8 cellular contexts compared by ENCODE assay signal in genomic region chr1:52726265-52727113, GRCh38. TPM values are rescaled to one million over a fixed set of nuclear protein-coding genes. Genes with fewer than 3 reads are reported as not detected.
DNase-seq lines count a peak whose midpoint lies in the region; ATAC-seq, FAIRE-seq and TF ChIP-seq lines count a peak whose summit lies in the region.

ZYG11B (plus strand) TSS chr1:52726453; CDS start chr1:52726654, 201 bp downstream.

- peaks cover 3% of the 10 kb centered on the region for H3K36me3 Mint-ChIP-seq in type B pancreatic cell

- intact Hi-C loops in cardiac septum (cut with DNase I) (loop anchor here (2.0 kb wide), 2 partner anchors 24 to 200 kb away; partner anchors contain the start of gene SCP2), posterior cingulate gyrus (cut with DNase I) (loop anchor here (2.0 kb wide), 1 partner anchor 28 kb away; the partner anchor contains the start of gene COA7)

- H3K9me3 Mint-ChIP-seq in type B pancreatic cell, result no peaks in the 10 kb centered on the region

- H3K9ac ChIP-seq in adipocyte (ENCODE audit: low read length), result peak within 1 kb of the TSS; percentile 93

- H3K4me3 ChIP-seq in adipocyte (ENCODE audit: low read length), result peak within 1 kb of the TSS; percentile 98

- H3K27me3 Mint-ChIP-seq in type B pancreatic cell, result no peaks in the 10 kb centered on the region

- peak; percentile 92 for FAIRE-seq in GM12892 (lab: Jason Lieb, UNC)

- no peaks in the 10 kb centered on the region for H3K9me3 ChIP-seq in adipocyte (ENCODE audit: control insufficient read depth, low read length)

- peak within 1 kb of the TSS; percentile 95 for H3K4me3 Mint-ChIP-seq in type B pancreatic cell

- H3K4me1 Mint-ChIP-seq in type B pancreatic cell (ENCODE audit: unreplicated experiment), result peaks cover 23% of the 10 kb centered on the region

- peak; percentile 91 for ATAC-seq in HG02840 (IDR thresholded peaks at IDR 0.05; ENCODE audit: low FRiP score, unreplicated experiment)

- no peaks in the 10 kb centered on the region for H3K27me3 ChIP-seq in adipocyte (replicated peaks; ENCODE audit: control insufficient read depth, insufficient read depth, low read length)

- peak; percentile 92 for DNase-seq in GM12892 (ENCODE audit: insufficient read length)
- DNase-seq in NCI-H1436 treated with DMSO at 0.1 percent for 48 hours (lab: John Stamatoyannopoulos, UW), result peak; percentile 5
- peak; percentile 86 for DNase-seq in T follicular helper cell (ENCODE audit: low read depth)
- peak; percentile 96 for DNase-seq in adipocyte (ENCODE audit: low read depth)
- DNase-seq in cardiac septum (ENCODE audit: low spot score), result peak; percentile 97
- peak; percentile 80 to 98 (median 88) for DNase-seq in posterior cingulate gyrus
- DNase-seq in type B pancreatic cell (ENCODE audit: extremely low spot score, unreplicated experiment), result peak; percentile 94

- TF ChIP-seq CTCF in type B pancreatic cell (conservative IDR thresholded peaks at IDR 0.05), result no peak

- peak; percentile 33; the same call in 1 of the 2 replicates for TF ChIP-seq POLR2A in GM12892 (IDR thresholded peaks at IDR 0.05; ENCODE audit: low read depth, low read length)

- H3K36me3 ChIP-seq in adipocyte (ENCODE audit: control insufficient read depth, insufficient read depth, low read length, severe bottlenecking), result no peaks in the 10 kb centered on the region

- H3K27ac Mint-ChIP-seq in type B pancreatic cell, result peak within 1 kb of the TSS; percentile 73

- H3K4me1 ChIP-seq in adipocyte (ENCODE audit: control insufficient read depth, insufficient read depth, low read length), result peaks cover 21% of the 10 kb centered on the region

RNA-seq across cellular contexts. Expression of gene ZYG11B, which starts in this region (rescaled TPM):
- polyA plus RNA-seq in GM12892 (2012; ENCODE audit: missing spikeins), result 6.0 TPM
- total RNA-seq in cardiac septum (47.6 TPM), type B pancreatic cell (ENCODE audit: low replicate concordance) (23.1 and 32.3 TPM in 2 replicates)

Comparison
In these comparisons a context has a peak if more than half of its experiments do, and no peak if none do; other contexts are left out.
1. Peak in every context shown above with its lines: DNase-seq, ATAC-seq and H3K4me3 ChIP-seq.
2. DNase-seq: peak in every context shown above with its lines; median percentile 97 in cardiac septum; 96 in adipocyte; 94 in type B pancreatic cell; 92 in GM12892; 88 in posterior cingulate gyrus; 86 in T follicular helper cell; 5 in NCI-H1436 treated with DMSO at 0.1 percent for 48 hours.